ENCODE assay signal across 28 cellular contexts in the genomic region with DNA sequence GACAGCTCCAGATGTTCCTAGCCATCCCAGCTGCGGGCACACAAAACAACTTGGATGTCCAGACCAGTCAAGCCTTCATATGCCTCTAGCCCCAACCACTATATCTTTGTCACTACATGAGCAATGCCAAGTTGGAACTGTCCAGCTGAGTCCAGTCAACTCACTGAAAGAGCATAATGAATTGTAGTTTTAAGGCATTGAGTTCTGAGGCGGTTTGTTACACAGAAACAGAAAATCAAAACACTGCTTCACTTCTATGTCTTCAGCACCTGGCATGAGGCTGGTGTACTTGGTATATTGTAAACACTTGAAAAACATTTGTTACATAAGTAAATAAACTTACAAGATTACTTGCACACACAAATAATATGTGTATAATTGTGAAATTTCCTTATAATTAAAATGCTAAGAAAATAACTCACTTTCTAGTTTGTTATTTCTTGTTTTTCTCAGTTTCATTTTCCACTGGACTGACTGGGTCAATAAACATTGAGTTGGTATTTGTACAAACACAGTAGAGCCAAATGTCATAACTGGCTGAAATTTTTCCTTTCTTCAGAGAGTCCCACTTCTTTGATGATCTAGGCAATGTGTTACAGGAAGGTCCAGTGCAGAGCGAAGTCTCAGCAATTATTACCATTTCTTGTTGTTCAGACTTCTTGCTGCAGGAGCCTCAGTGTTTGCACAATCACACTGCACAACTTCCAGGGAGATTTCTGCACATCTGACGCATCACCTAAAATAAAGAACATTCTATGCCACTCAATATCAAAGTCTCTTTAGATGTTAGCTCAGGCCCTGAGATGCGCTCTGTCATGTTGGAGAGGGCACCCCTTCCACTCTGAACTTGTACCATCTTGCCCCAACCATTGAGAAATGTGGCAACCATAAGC. TPM values are rescaled to one million over a fixed set of nuclear protein-coding genes. Genes with fewer than 3 reads are reported as not detected.
DNase-seq lines count a peak whose midpoint lies in the region; ATAC-seq and TF ChIP-seq lines count a peak whose summit lies in the region.
"Had no signal": no experiment of that assay in that cellular context is flagged by ENCODE, and none has a peak within 500 bp of the region (broad histone marks: within the 10 kb centered on the region; RNA-seq: fewer than 3 reads in every experiment).

No MANE protein-coding gene starts in this region.

- 90% methylated on average over 5 of the region's 5 CpGs for WGBS in hepatocyte (ENCODE audit: low lambda C conversion rate, missing lambda C conversion rate)
- 75% methylated on average over 5 of the region's 5 CpGs for WGBS in suprapubic skin

- H3K9me2 ChIP-seq in hepatocyte (replicated peaks; ENCODE audit: insufficient read depth), result no peaks in the 10 kb centered on the region

- no peak overlapping the region for H2AFZ ChIP-seq in hepatocyte

- ATAC-seq in WTC11, result no peak
- ATAC-seq: right cardiac atrium, T-helper 17 cell had no signal

- H3K27ac ChIP-seq in hepatocyte (peak overlapping the region; percentile 43), suprapubic skin (peak overlapping the region; percentile 45)
- H3K27ac ChIP-seq: brain microvascular endothelial cell, HL-60 had no signal

- H3K36me3 Mint-ChIP-seq in WTC11, result peaks cover 11% of the 10 kb centered on the region
- H3K36me3 Mint-ChIP-seq in activated naive CD8-positive, alpha-beta T cell treated with anti-CD3 and anti-CD28 coated beads for 36 hours, result peaks cover 4% of the 10 kb centered on the region
- no peaks in the 10 kb centered on the region for H3K36me3 Mint-ChIP-seq in activated T-cell treated with anti-CD3 and anti-CD28 coated beads, Interleukin-2, amount 50 U/mL, for 24 hours (ENCODE audit: low read depth)

- H4K20me1 ChIP-seq in hepatocyte (ENCODE audit: insufficient read depth, poor library complexity, severe bottlenecking), result no peaks in the 10 kb centered on the region

- no peak for TF ChIP-seq EP300 in suprapubic skin (IDR thresholded peaks at IDR 0.05)

- peak overlapping the region; percentile 8 for H3K4me2 ChIP-seq in hepatocyte

- H3K27me3 ChIP-seq in hepatocyte, result no peaks in the 10 kb centered on the region
- H3K27me3 ChIP-seq in suprapubic skin, result no peaks in the 10 kb centered on the region
- H3K27me3 ChIP-seq: brain microvascular endothelial cell had no signal

- no peaks in the 10 kb centered on the region for H3K27me3 Mint-ChIP-seq in WTC11 (ENCODE audit: low read depth)
- H3K27me3 Mint-ChIP-seq in activated naive CD8-positive, alpha-beta T cell treated with anti-CD3 and anti-CD28 coated beads for 36 hours, result no peaks in the 10 kb centered on the region
- H3K27me3 Mint-ChIP-seq in activated T-cell treated with anti-CD3 and anti-CD28 coated beads, Interleukin-2, amount 50 U/mL, for 24 hours, result no peaks in the 10 kb centered on the region
- H3K27me3 Mint-ChIP-seq: T-helper 17 cell had no signal

- no peaks in the 10 kb centered on the region for H3K79me2 ChIP-seq in hepatocyte

- H3K4me3 Mint-ChIP-seq in WTC11, result no peak overlapping the region
- H3K4me3 Mint-ChIP-seq in activated naive CD8-positive, alpha-beta T cell treated with anti-CD3 and anti-CD28 coated beads for 36 hours, result no peak overlapping the region
- no peak overlapping the region for H3K4me3 Mint-ChIP-seq in activated T-cell treated with anti-CD3 and anti-CD28 coated beads, Interleukin-2, amount 50 U/mL, for 24 hours
- H3K4me3 Mint-ChIP-seq: neural crest cell, T-helper 17 cell had no signal

- H3K4me1 ChIP-seq in hepatocyte (ENCODE audit: insufficient read depth), result peaks cover 17% of the 10 kb centered on the region
- H3K4me1 ChIP-seq in suprapubic skin, result peaks cover 30% of the 10 kb centered on the region

- TF ChIP-seq CTCF in WTC11 (IDR thresholded peaks at IDR 0.05) (no peak), hepatocyte (IDR thresholded peaks at IDR 0.05; ENCODE audit: poor library complexity) (no peak), suprapubic skin (IDR thresholded peaks at IDR 0.05) (no peak)

- CTCF ChIA-PET in WTC11 (lab: Charles Lee), result no interaction called here

- no peak for TF ChIP-seq POLR2A in suprapubic skin (IDR thresholded peaks at IDR 0.05)

- H3K27ac Mint-ChIP-seq in WTC11, result no peak overlapping the region
- H3K27ac Mint-ChIP-seq in activated naive CD8-positive, alpha-beta T cell treated with anti-CD3 and anti-CD28 coated beads for 36 hours, result no peak overlapping the region
- H3K27ac Mint-ChIP-seq in activated T-cell treated with anti-CD3 and anti-CD28 coated beads, Interleukin-2, amount 50 U/mL, for 24 hours, result no peak overlapping the region
- H3K27ac Mint-ChIP-seq: T-helper 17 cell had no signal

- POLR2A ChIA-PET in WTC11 (lab: Charles Lee), result no interaction called here

- H3K9me3 Mint-ChIP-seq in WTC11, result peaks cover 12% of the 10 kb centered on the region
- H3K9me3 Mint-ChIP-seq in activated naive CD8-positive, alpha-beta T cell treated with anti-CD3 and anti-CD28 coated beads for 36 hours, result peaks cover 7% of the 10 kb centered on the region
- peaks cover 5% of the 10 kb centered on the region for H3K9me3 Mint-ChIP-seq in activated T-cell treated with anti-CD3 and anti-CD28 coated beads, Interleukin-2, amount 50 U/mL, for 24 hours

- DNase-seq in LHCN-M2 (ENCODE audit: low read depth), result peak; percentile 23
- DNase-seq in WTC11 (ENCODE audit: low spot score), result no peak
- no peak for DNase-seq in hepatocyte (ENCODE audit: low spot score)
- DNase-seq in suprapubic skin (ENCODE audit: low spot score in 2 of 2), result no peak
- no peak for DNase-seq in activated naive CD8-positive, alpha-beta T cell treated with anti-CD3 and anti-CD28 coated beads for 36 hours
- DNase-seq in activated T-cell treated with anti-CD3 and anti-CD28 coated beads, Interleukin-2, amount 50 U/mL, for 24 hours, result no peak
- no peak for DNase-seq in HuH-7.5 (ENCODE audit: low spot score)
- DNase-seq: activated CD4-positive, alpha-beta T cell treated with anti-CD3 and anti-CD28 coated beads for 4 hours; activated CD8-positive, alpha-beta memory T cell treated with anti-CD3 and anti-CD28 coated beads for 24 hours; activated naive CD4-positive, alpha-beta T cell; activated T-cell treated with anti-CD3 and anti-CD28 coated beads, Interleukin-2, amount 50 U/mL, for 1 hour; brain microvascular endothelial cell; EL; head of caudate nucleus; kidney glomerular epithelial cell; mesenchymal stem cell; NCI-H1092; NCI-H187; NCI-H526 treated with DMSO at 0.1 percent for 48 hours; right cardiac atrium; RPMI8226; stimulated activated CD4-positive, alpha-beta T cell treated with anti-CD3 and anti-CD28 coated beads, Interleukin-12 subunit alpha, Interleukin-12 subunit beta, amount 100 ng/mL, for 4 hours; stimulated activated CD4-positive, alpha-beta T cell treated with anti-CD3 and anti-CD28 coated beads, Interleukin-4, amount 100 ng/mL, for 1 hour; T-helper 17 cell had no signal

- peaks cover 17% of the 10 kb centered on the region for H3K4me1 Mint-ChIP-seq in WTC11
- H3K4me1 Mint-ChIP-seq in activated naive CD8-positive, alpha-beta T cell treated with anti-CD3 and anti-CD28 coated beads for 36 hours, result peaks cover 9% of the 10 kb centered on the region
- peaks cover 1% of the 10 kb centered on the region for H3K4me1 Mint-ChIP-seq in activated T-cell treated with anti-CD3 and anti-CD28 coated beads, Interleukin-2, amount 50 U/mL, for 24 hours (ENCODE audit: low read depth)

- no peaks in the 10 kb centered on the region for H3K9me3 ChIP-seq in hepatocyte (ENCODE audit: low read depth)
- H3K9me3 ChIP-seq in suprapubic skin, result no peaks in the 10 kb centered on the region

- H3K36me3 ChIP-seq in hepatocyte (replicated peaks; ENCODE audit: insufficient read depth, low read depth) (no peaks in the 10 kb centered on the region), suprapubic skin (no peaks in the 10 kb centered on the region)
- H3K36me3 ChIP-seq: brain microvascular endothelial cell had no signal

- no peak overlapping the region for H3K4me3 ChIP-seq in hepatocyte
- no peak overlapping the region for H3K4me3 ChIP-seq in suprapubic skin

TF ChIP-seq in WTC11, 78 proteins besides CTCF, POLR2A, EP300 and RAD21:
- TF ChIP-seq TP53 (CRISPR knock-in tag; IDR thresholded peaks at IDR 0.05) (no peak), GABPB1 (CRISPR knock-in tag; IDR thresholded peaks at IDR 0.05) (peak; percentile 61)

RNA-seq across cellular contexts. Expression of gene DPP4, which starts 38.2 kb away (rescaled TPM):
- total RNA-seq in LHCN-M2 (2014; rRNA removed) (20.5 and 27.7 TPM in 2 replicates), WTC11 (2021) (2.7 to 3.6 TPM (median 2.7 TPM) in 3 replicates), hepatocyte (218 and 256 TPM in 2 replicates), suprapubic skin (1 to 10 TPM; 1.6 to 5.3 (median 3.8) TPM)
- polyA plus RNA-seq in LHCN-M2 (2012), result 3.5 TPM
- polyA plus RNA-seq in hepatocyte, result 147 and 149 TPM in 2 replicates
- total RNA-seq in activated naive CD8-positive, alpha-beta T cell treated with anti-CD3 and anti-CD28 coated beads for 36 hours, result 10 to 100 TPM; 20.8 to 22.4 TPM

RNA-seq across cellular contexts. Expression of gene GCG, which starts 39.8 kb away (rescaled TPM):
- total RNA-seq in LHCN-M2 (2014; rRNA removed) (0.17 TPM in 1 of 2 replicates, not detected in the other), WTC11 (2021) (0.14 TPM in 1 of 3 replicates, not detected in the others), hepatocyte (19.8 and 21.1 TPM in 2 replicates), suprapubic skin (not detected)
- not detected for polyA plus RNA-seq in LHCN-M2 (2012)
- 4.4 and 100 TPM in 2 replicates for polyA plus RNA-seq in hepatocyte
- not detected for total RNA-seq in activated naive CD8-positive, alpha-beta T cell treated with anti-CD3 and anti-CD28 coated beads for 36 hours
- total RNA-seq: neural crest cell, right cardiac atrium, subcutaneous adipose tissue, T-helper 17 cell, ureter had no signal
- polyA plus RNA-seq: right cardiac atrium had no signal

Comparison
In these comparisons a context has a peak if more than half of its experiments do, and no peak if none do; other contexts are left out.
1. RNA of gene GCG, which starts 39.8 kb away (total RNA-seq): 19.8 to 21.1 TPM in hepatocyte; 0.17 TPM in LHCN-M2, 0.14 TPM in WTC11, not detected in suprapubic skin and not detected in activated naive CD8-positive, alpha-beta T cell treated with anti-CD3 and anti-CD28 coated beads for 36 hours; every median in the first group is over 10 times any median in the second.